Comparison of ENCODE assay signal across 8 cellular contexts in genomic region chr3:28348286-28348636, GRCh38. TPM values are rescaled to one million over a fixed set of nuclear protein-coding genes. Genes with fewer than 3 reads are reported as not detected.
A peak's percentile ranks its signal among the peaks of the same experiment; 100 is the strongest.
DNase-seq lines count a peak whose midpoint lies in the region; ATAC-seq and TF ChIP-seq lines count a peak whose summit lies in the region.

No MANE protein-coding gene starts in this region.

- peak overlapping the region; percentile 92 to 100 (median 100) for H3K27ac ChIP-seq in body of pancreas
- H3K27ac ChIP-seq in substantia nigra (ENCODE audit: low read depth, low read length, poor library complexity, severe bottlenecking) = peak overlapping the region; percentile 95

- H3K36me3 ChIP-seq in body of pancreas (replicated peaks in 1 of 2; ENCODE audit: insufficient read depth in 1 of 2, low read depth in 2 of 2) = no peaks in the 10 kb centered on the region

- H3K9me3 ChIP-seq in body of pancreas = no peaks in the 10 kb centered on the region

- peak in 1 of 3 donors; percentile 40 for TF ChIP-seq POLR2A in body of pancreas (IDR thresholded peaks at IDR 0.05)

- H3K4me1 ChIP-seq in body of pancreas = peaks cover 25% of the 10 kb centered on the region

- intact Hi-C loops in body of pancreas (cut with DNase I) (no loop called here), left colon (cut with DNase I, micrococcal nuclease) (no loop called here)

- H3K27me3 ChIP-seq in body of pancreas = no peaks in the 10 kb centered on the region

- peak in 2 of 4 donors; percentile 91 to 95 for DNase-seq in body of pancreas
- DNase-seq in left colon = peak in 1 of 2 donors; percentile 89
- DNase-seq in substantia nigra (lab: John Stamatoyannopoulos, UW) = peak in 2 of 49 donors; percentile 71 to 91
- no peak for DNase-seq in hepatic stellate cell (ENCODE audit: low spot score)
- no peak for DNase-seq in pons (ENCODE audit: low spot score)

- 0 to 1% methylated on average over 15 of the region's 15 CpGs for WGBS in body of pancreas, 2 donors

- H3K4me3 ChIP-seq in GM08714 (ENCODE audit: low read length) (peak overlapping the region; percentile 95), body of pancreas (peak overlapping the region; percentile 62 to 78)

- ATAC-seq in HG03565 (IDR thresholded peaks at IDR 0.05; ENCODE audit: unreplicated experiment) (peak; percentile 58), body of pancreas (no peak), left colon (peak; percentile 76), GM18867 (IDR thresholded peaks at IDR 0.05; ENCODE audit: unreplicated experiment) (no peak)

- TF ChIP-seq CTCF in body of pancreas (IDR thresholded peaks at IDR 0.05) = peak in 2 of 7 experiments; percentile 3 to 6

RNA-seq across cellular contexts. Expression of gene ZCWPW2, which starts 0.3 kb away (rescaled TPM):
- total RNA-seq in body of pancreas = 1 to 10 TPM in 1 of 2 donors, not detected in 1; 1.3 TPM
- under 1 TPM; 0.42 to 0.98 TPM for total RNA-seq in left colon

RNA-seq across cellular contexts. Expression of gene AZI2, which starts 0.4 kb away (rescaled TPM):
- total RNA-seq in body of pancreas (10 to 100 TPM; 31.3 to 31.6 TPM), left colon (10 to 100 TPM; 43.6 to 58.0 TPM)

Comparison
In these comparisons a context has a peak if more than half of its experiments do, and no peak if none do; other contexts are left out.
1. ATAC-seq: peak in HG03565 (single experiment) and left colon (single experiment); none in body of pancreas (single experiment) and GM18867 (single experiment).